Comparison of ENCODE assay signal across 20 cellular contexts in genomic region chr1:58836396-58836795, GRCh38. TPM values are rescaled to one million over a fixed set of nuclear protein-coding genes. Genes with fewer than 3 reads are reported as not detected.
A peak's percentile ranks its signal among the peaks of the same experiment; 100 is the strongest.
DNase-seq lines count a peak whose midpoint lies in the region; ATAC-seq and TF ChIP-seq lines count a peak whose summit lies in the region.
"Had no signal": no experiment of that assay in that cellular context is flagged by ENCODE, and none has a peak within 500 bp of the region (broad histone marks: within the 10 kb centered on the region; RNA-seq: fewer than 3 reads in every experiment).

No MANE protein-coding gene starts in this region.

- H3K27me3 ChIP-seq in gastroesophageal sphincter: no peaks in the 10 kb centered on the region

- H3K4me1 ChIP-seq in gastroesophageal sphincter (no peaks in the 10 kb centered on the region), mucosa of descending colon (ENCODE audit: low read depth) (no peaks in the 10 kb centered on the region)

- intact Hi-C loops in mucosa of descending colon (cut with DNase I, micrococcal nuclease): no loop called here

- peak; percentile 67 for ATAC-seq in gastroesophageal sphincter
- ATAC-seq in mucosa of descending colon: peak; percentile 18
- ATAC-seq in SK-N-SH treated with all-trans-retinoic acid at 6 μM for 48 hours: no peak

- TF ChIP-seq CTCF in gastroesophageal sphincter (IDR thresholded peaks at IDR 0.05): no peak
- TF ChIP-seq CTCF in mucosa of descending colon (IDR thresholded peaks at IDR 0.05): no peak
- no peak for TF ChIP-seq CTCF in GM10266 (IDR thresholded peaks at IDR 0.05; ENCODE audit: control insufficient read depth, insufficient read depth, low read depth, missing control alignments)

- H3K4me3 ChIP-seq in gastroesophageal sphincter: no peak overlapping the region
- no peak overlapping the region for H3K4me3 ChIP-seq in mucosa of descending colon

- no peak overlapping the region for H3K27ac ChIP-seq in gastroesophageal sphincter
- H3K27ac ChIP-seq: 22Rv1 had no signal

- H3K9me3 ChIP-seq in gastroesophageal sphincter (no peaks in the 10 kb centered on the region), mucosa of descending colon (no peaks in the 10 kb centered on the region)

- DNase-seq in DMS53 (lab: John Stamatoyannopoulos, UW): peak; percentile 29
- DNase-seq in DMS53 treated with DMSO at 0.1 percent for 48 hours (lab: John Stamatoyannopoulos, UW; ENCODE audit: unreplicated experiment): no peak
- DNase-seq in RPMI7951 (ENCODE audit: low read depth): peak; percentile 26
- DNase-seq in mucosa of descending colon: no peak
- no peak for DNase-seq in GM10266 (ENCODE audit: extremely low spot score)
- DNase-seq in activated effector memory CD4-positive, alpha-beta T cell treated with Interleukin-2 at 50 U/mL for 16 hours: no peak
- DNase-seq: activated B cell treated with CpG ODN at 0.5 μM for 24 hours; activated CD4-positive, alpha-beta T cell treated with anti-CD3 and anti-CD28 coated beads, Interleukin-2, amount 50 U/mL, for 1 hour; activated naive CD4-positive, alpha-beta T cell treated with anti-CD3 and anti-CD28 coated beads, Interleukin-2, amount 50 U/mL, for 16 hours; CD4-positive, alpha-beta T cell; central memory CD4-positive, alpha-beta T cell; EL; NCI-H1092; NCI-H1694 treated with DMSO at 0.1 percent for 48 hours; NCI-H510A; SHP77 treated with DMSO at 0.1 percent for 48 hours; stimulated activated naive CD4-positive, alpha-beta T cell had no signal

- H3K36me3 ChIP-seq in gastroesophageal sphincter (no peaks in the 10 kb centered on the region), mucosa of descending colon (ENCODE audit: low read depth) (no peaks in the 10 kb centered on the region)

- TF ChIP-seq EP300 in gastroesophageal sphincter (IDR thresholded peaks at IDR 0.05): no peak

- no peak for TF ChIP-seq POLR2A in gastroesophageal sphincter (IDR thresholded peaks at IDR 0.05)

- 67 to 100% methylated on average over 1 to 2 of the region's 3 CpGs for WGBS in gastroesophageal sphincter (ENCODE audit: low coverage in 1 of 2), 2 donors

TF ChIP-seq in SK-N-SH treated with all-trans-retinoic acid at 6 μM for 48 hours, 23 proteins besides CTCF, POLR2A, EP300 and RAD21:
- TF ChIP-seq OSR1 (CRISPR knock-in tag; IDR thresholded peaks at IDR 0.05) (no peak), ZNF8 (CRISPR knock-in tag; IDR thresholded peaks at IDR 0.05) (no peak), PPARA (CRISPR knock-in tag; IDR thresholded peaks at IDR 0.05; ENCODE audit: borderline replicate concordance) (no peak), TCF4 (CRISPR knock-in tag; IDR thresholded peaks at IDR 0.05; ENCODE audit: borderline replicate concordance) (no peak), ARNTL (CRISPR knock-in tag; IDR thresholded peaks at IDR 0.05; ENCODE audit: borderline replicate concordance, low read depth) (no peak), ESRRG (CRISPR knock-in tag; IDR thresholded peaks at IDR 0.05) (no peak), ZFP30 (CRISPR knock-in tag; IDR thresholded peaks at IDR 0.05) (no peak)

RNA-seq across cellular contexts. Expression of gene JUN, which starts 52.5 kb away (rescaled TPM):
- 36.6 and 49.7 TPM in 2 replicates for total RNA-seq in RPMI7951 (2014; rRNA removed; shearing (Covaris generic))
- 100 to 1,000 TPM; 102 to 145 (median 105) TPM for total RNA-seq in gastroesophageal sphincter
- total RNA-seq in mucosa of descending colon: 100 to 1,000 TPM; 138 to 303 (median 153) TPM

Comparison
In these comparisons a context has a peak if more than half of its experiments do, and no peak if none do; other contexts are left out.
1. DNase-seq: peak in DMS53 (single experiment) and RPMI7951 (single experiment); none in DMS53 treated with DMSO at 0.1 percent for 48 hours (single experiment), mucosa of descending colon (0 of 3), GM10266 (single experiment) and activated effector memory CD4-positive, alpha-beta T cell treated with Interleukin-2 at 50 U/mL for 16 hours (single experiment).